In the genomic region with DNA sequence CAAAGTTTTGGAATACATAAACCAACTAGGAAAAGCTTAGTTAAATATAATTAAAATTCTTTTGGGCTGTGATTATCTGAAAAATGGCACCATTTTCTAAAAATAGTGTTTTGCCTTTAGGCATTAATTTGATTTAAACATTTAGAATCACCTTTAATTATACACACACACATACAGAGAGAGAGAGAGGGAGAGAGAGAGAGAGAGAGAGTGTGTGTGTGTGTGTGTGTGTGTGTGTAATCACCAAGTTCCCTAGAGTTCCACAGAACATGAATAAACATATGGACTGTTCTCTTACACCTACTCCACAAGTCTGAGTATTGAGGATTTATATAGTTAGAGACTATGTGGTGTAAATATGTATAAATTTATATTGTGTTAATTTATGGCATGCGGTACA, we compare ENCODE assay signal across 29 cellular contexts.
"Had no signal": no experiment of that assay in that cellular context is flagged by ENCODE, and none has a peak within 500 bp of the region (broad histone marks: within the 10 kb centered on the region; RNA-seq: fewer than 3 reads in every experiment).

No MANE protein-coding gene starts in this region.

- H3K4me1 Mint-ChIP-seq: activated CD4-positive, alpha-beta T cell treated with anti-CD3 and anti-CD28 coated beads, Interleukin-2, amount 10 ng/mL, durations not matched to agents 24 days and 14 days; activated naive CD8-positive, alpha-beta T cell treated with anti-CD3 and anti-CD28 coated beads for 36 hours; activated T-helper 17 cell treated with anti-CD3 and anti-CD28 coated beads, Interleukin-2, amount 50 U/mL, for 72 hours; central memory CD8-positive, alpha-beta T cell had no signal

- ATAC-seq: activated CD8-positive, alpha-beta T cell treated with anti-CD3 and anti-CD28 coated beads for 36 hours; activated T-cell treated with anti-CD3 and anti-CD28 coated beads, Interleukin-2, amount 50 U/mL, for 72 hours; activated T-helper 17 cell treated with anti-CD3 and anti-CD28 coated beads, Interleukin-2, amount 50 U/mL, for 72 hours; Panc1 had no signal

- H3K27ac ChIP-seq: ascending aorta, cardiac muscle cell, SK-N-MC had no signal

- H3K9me3 Mint-ChIP-seq: activated CD4-positive, alpha-beta T cell treated with anti-CD3 and anti-CD28 coated beads, Interleukin-2, amount 10 ng/mL, durations not matched to agents 24 days and 14 days; activated CD8-positive, alpha-beta T cell treated with anti-CD3 and anti-CD28 coated beads for 36 hours; activated naive CD8-positive, alpha-beta T cell treated with anti-CD3 and anti-CD28 coated beads for 36 hours; activated T-cell treated with anti-CD3 and anti-CD28 coated beads, Interleukin-2, amount 50 U/mL, for 72 hours; activated T-helper 17 cell treated with anti-CD3 and anti-CD28 coated beads, Interleukin-2, amount 50 U/mL, for 72 hours; central memory CD8-positive, alpha-beta T cell had no signal

- H3K27me3 ChIP-seq: ascending aorta, cardiac muscle cell, SJCRH30 had no signal

- H3K9me3 ChIP-seq: ascending aorta, SJCRH30 had no signal

- H3K4me1 ChIP-seq: ascending aorta had no signal

- H3K4me3 ChIP-seq: ascending aorta, cardiac muscle cell, SK-N-MC had no signal

- H3K36me3 ChIP-seq: ascending aorta, cardiac muscle cell, SJCRH30 had no signal

- H3K36me3 Mint-ChIP-seq: activated naive CD8-positive, alpha-beta T cell treated with anti-CD3 and anti-CD28 coated beads for 36 hours had no signal

- H3K4me3 Mint-ChIP-seq: activated CD4-positive, alpha-beta T cell treated with anti-CD3 and anti-CD28 coated beads, Interleukin-2, amount 10 ng/mL, durations not matched to agents 24 days and 14 days; activated CD8-positive, alpha-beta T cell treated with anti-CD3 and anti-CD28 coated beads for 36 hours; activated naive CD8-positive, alpha-beta T cell treated with anti-CD3 and anti-CD28 coated beads for 36 hours; activated T-cell treated with anti-CD3 and anti-CD28 coated beads, Interleukin-2, amount 50 U/mL, for 72 hours; activated T-helper 17 cell treated with anti-CD3 and anti-CD28 coated beads, Interleukin-2, amount 50 U/mL, for 72 hours; central memory CD8-positive, alpha-beta T cell had no signal

- DNase-seq: activated CD4-positive, alpha-beta T cell treated with anti-CD3 and anti-CD28 coated beads, Interleukin-2, amount 10 ng/mL, durations not matched to agents 24 days and 14 days; activated CD4-positive, alpha-beta T cell treated with anti-CD3 and anti-CD28 coated beads, Interleukin-2, amount 50 U/mL, for 4 hours; activated CD8-positive, alpha-beta T cell treated with anti-CD3 and anti-CD28 coated beads for 36 hours; activated effector memory CD4-positive, alpha-beta T cell treated with anti-CD3 and anti-CD28 coated beads, Interleukin-2, amount 50 U/mL, for 16 hours; activated naive CD4-positive, alpha-beta T cell; activated naive CD4-positive, alpha-beta T cell treated with anti-CD3 and anti-CD28 coated beads, Interleukin-2, amount 50 U/mL, for 16 hours; activated naive CD8-positive, alpha-beta T cell treated with anti-CD3 and anti-CD28 coated beads for 36 hours; activated T-cell treated with anti-CD3 and anti-CD28 coated beads, Interleukin-2, amount 50 U/mL, for 1 hour; activated T-cell treated with anti-CD3 and anti-CD28 coated beads, Interleukin-2, amount 50 U/mL, for 72 hours; amniotic stem cell; Karpas-422; NCI-H1105; NCI-H1417 treated with DMSO at 0.1 percent for 48 hours; NCI-H187 treated with DMSO at 0.1 percent for 48 hours; NCI-H2081; NCI-H2171 treated with DMSO at 0.1 percent for 48 hours; NCI-H2227 treated with DMSO at 0.1 percent for 48 hours; NCI-H524; SHP77; SJCRH30; T-helper 1 cell; T-helper 2 cell; T-helper 9 cell had no signal

- H3K27ac Mint-ChIP-seq: activated CD4-positive, alpha-beta T cell treated with anti-CD3 and anti-CD28 coated beads, Interleukin-2, amount 10 ng/mL, durations not matched to agents 24 days and 14 days; activated CD8-positive, alpha-beta T cell treated with anti-CD3 and anti-CD28 coated beads for 36 hours; activated naive CD8-positive, alpha-beta T cell treated with anti-CD3 and anti-CD28 coated beads for 36 hours; activated T-cell treated with anti-CD3 and anti-CD28 coated beads, Interleukin-2, amount 50 U/mL, for 72 hours; activated T-helper 17 cell treated with anti-CD3 and anti-CD28 coated beads, Interleukin-2, amount 50 U/mL, for 72 hours had no signal
